17 cellular contexts compared by ENCODE assay signal in genomic region chr6:121499666-121500065, GRCh38.
DNase-seq lines count a peak whose midpoint lies in the region; ATAC-seq and TF ChIP-seq lines count a peak whose summit lies in the region.
"Had no signal": no experiment of that assay in that cellular context is flagged by ENCODE, and none has a peak within 500 bp of the region (broad histone marks: within the 10 kb centered on the region; RNA-seq: fewer than 3 reads in every experiment).

No MANE protein-coding gene starts in this region.

- no peak overlapping the region for H2AK9ac ChIP-seq in IMR-90 (replicated peaks; ENCODE audit: low read depth, low read length, poor library complexity)

- no peak overlapping the region for H3K4ac ChIP-seq in IMR-90 (ENCODE audit: low read depth, low read length)

- H3K4me3 Mint-ChIP-seq in MCF 10A (ENCODE audit: unreplicated experiment): no peak overlapping the region
- H3K4me3 Mint-ChIP-seq in activated T-helper 1 cell treated with anti-CD3 and anti-CD28 coated beads, Interleukin-12 subunit alpha, Interleukin-12 subunit beta, Interleukin-2, Interleukin-4 antibody, amounts not matched to agents 30 ng/mL and 10 ng/mL and 1 ng/mL, durations not matched to agents 14 hours and 24 hours and 36 hours: no peak overlapping the region
- H3K4me3 Mint-ChIP-seq: CD4-positive, CD25-positive, alpha-beta regulatory T cell; CD8-positive, alpha-beta memory T cell; H9 had no signal

- BruUV-seq in IMR-90 (replicated peaks; lab: Mats Ljungman, UMichigan): no TSS peak
- no TSS peak for BruUV-seq in MCF 10A (replicated peaks; lab: Mats Ljungman, UMichigan)

- no peak overlapping the region for H4K5ac ChIP-seq in IMR-90 (ENCODE audit: low read depth, low read length)

- no peaks in the 10 kb centered on the region for H3K27me3 Mint-ChIP-seq in MCF 10A (ENCODE audit: insufficient read depth, unreplicated experiment)
- H3K27me3 Mint-ChIP-seq in activated T-helper 1 cell treated with anti-CD3 and anti-CD28 coated beads, Interleukin-12 subunit alpha, Interleukin-12 subunit beta, Interleukin-2, Interleukin-4 antibody, amounts not matched to agents 30 ng/mL and 10 ng/mL and 1 ng/mL, durations not matched to agents 14 hours and 24 hours and 36 hours (ENCODE audit: insufficient read depth): no peaks in the 10 kb centered on the region
- H3K27me3 Mint-ChIP-seq: CD4-positive, CD25-positive, alpha-beta regulatory T cell; CD8-positive, alpha-beta memory T cell; IgD-negative memory B cell had no signal

- H3K4me3 ChIP-seq in IMR-90 (ENCODE audit: insufficient read depth, low read depth, low read length) (no peak overlapping the region), gastroesophageal sphincter (no peak overlapping the region), prostate gland (no peak overlapping the region)
- H3K4me3 ChIP-seq: GM12878 had no signal

- peak overlapping the region; percentile 7; the same call in 1 of the 2 replicates for H2AK5ac ChIP-seq in IMR-90 (ENCODE audit: low read depth, low read length)

- TF ChIP-seq POLR2A in IMR-90 (IDR thresholded peaks at IDR 0.05; ENCODE audit: low read depth, low read length): no peak
- TF ChIP-seq POLR2A in gastroesophageal sphincter (IDR thresholded peaks at IDR 0.05): no peak
- no peak for TF ChIP-seq POLR2A in prostate gland (IDR thresholded peaks at IDR 0.05)

- no peak overlapping the region for H3K56ac ChIP-seq in IMR-90 (ENCODE audit: extremely low read depth, insufficient read depth, low read length)

- intact Hi-C loops in IMR-90 (cut with micrococcal nuclease): loop anchor here (5.0 kb wide), 1 partner anchor 62 kb away; the partner anchor contains the start of gene GJA1
- intact Hi-C loops in prostate gland (cut with DNase I): loop anchor here (2.0 to 5.0 kb wide), 4 partner anchors 23 to 283 kb away; partner anchors contain the start of gene GJA1
- intact Hi-C loops in MCF 10A (cut with micrococcal nuclease): no loop called here
- intact Hi-C loops in activated T-helper 1 cell treated with anti-CD3 and anti-CD28 coated beads, Interleukin-12 subunit alpha, Interleukin-12 subunit beta, Interleukin-2, Interleukin-4 antibody, amounts not matched to agents 30 ng/mL and 10 ng/mL and 1 ng/mL, durations not matched to agents 14 hours and 24 hours and 36 hours (cut with micrococcal nuclease): no loop called here

- no peak for TF ChIP-seq CTCF in IMR-90 (conservative IDR thresholded peaks at IDR 0.05; ENCODE audit: low read depth, low read length)
- TF ChIP-seq CTCF in gastroesophageal sphincter (IDR thresholded peaks at IDR 0.05): no peak
- TF ChIP-seq CTCF in prostate gland (IDR thresholded peaks at IDR 0.05): no peak
- no peak for TF ChIP-seq CTCF in MCF 10A (IDR thresholded peaks at IDR 0.05; ENCODE audit: unreplicated experiment)

- H3K4me1 ChIP-seq in IMR-90 (ENCODE audit: control insufficient read depth, insufficient read depth, low read length) (peaks cover 5% of the 10 kb centered on the region), gastroesophageal sphincter (peaks cover 0 to 36% (median 10%) of the 10 kb centered on the region in 3 donors), prostate gland (replicated peaks) (no peaks in the 10 kb centered on the region)
- H3K4me1 ChIP-seq: BE2C had no signal

- WGBS in IMR-90 (ENCODE audit: extremely low coverage in 2 of 2, insufficient read length in 1 of 2), 2 experiments: no CpG with 5 or more reads among the region's 2 CpGs
- WGBS in gastroesophageal sphincter (ENCODE audit: low coverage in 1 of 2), 2 donors: 80% methylated on average over 2 of the region's 2 CpGs; no CpG with 5 or more reads in 1 of the 2 donors
- 27% methylated on average over 2 of the region's 2 CpGs for WGBS in prostate gland

- ATAC-seq in IMR-90 (ENCODE audit: low read depth): no peak
- no peak for ATAC-seq in gastroesophageal sphincter
- ATAC-seq in HG02981 (IDR thresholded peaks at IDR 0.05; ENCODE audit: unreplicated experiment): no peak

- H3K9me3 Mint-ChIP-seq in MCF 10A (ENCODE audit: unreplicated experiment): no peaks in the 10 kb centered on the region
- no peaks in the 10 kb centered on the region for H3K9me3 Mint-ChIP-seq in activated T-helper 1 cell treated with anti-CD3 and anti-CD28 coated beads, Interleukin-12 subunit alpha, Interleukin-12 subunit beta, Interleukin-2, Interleukin-4 antibody, amounts not matched to agents 30 ng/mL and 10 ng/mL and 1 ng/mL, durations not matched to agents 14 hours and 24 hours and 36 hours
- H3K9me3 Mint-ChIP-seq: CD8-positive, alpha-beta memory T cell; H9; IgD-negative memory B cell had no signal

- no peaks in the 10 kb centered on the region for H3K36me3 ChIP-seq in IMR-90 (ENCODE audit: control insufficient read depth, insufficient read depth, low read length)
- no peaks in the 10 kb centered on the region for H3K36me3 ChIP-seq in gastroesophageal sphincter
- no peaks in the 10 kb centered on the region for H3K36me3 ChIP-seq in prostate gland
- H3K36me3 ChIP-seq: BE2C had no signal

- H2BK120ac ChIP-seq in IMR-90 (ENCODE audit: low read depth, low read length): no peak overlapping the region

- TF ChIP-seq EP300 in gastroesophageal sphincter (IDR thresholded peaks at IDR 0.05): no peak

- no peak overlapping the region for H3K18ac ChIP-seq in IMR-90 (ENCODE audit: low read depth, low read length)

- H2AFZ ChIP-seq in IMR-90 (replicated peaks; ENCODE audit: low read length, poor library complexity): no peak overlapping the region

- H2BK5ac ChIP-seq in IMR-90 (ENCODE audit: low read depth, low read length, poor library complexity, severe bottlenecking): no peak overlapping the region

- H2BK20ac ChIP-seq in IMR-90 (ENCODE audit: low read depth, low read length): no peak overlapping the region

- H3K27ac ChIP-seq in IMR-90 (ENCODE audit: insufficient read depth, low read length) (no peak overlapping the region), gastroesophageal sphincter (peak overlapping the region; percentile 67 to 85 (median 82)), prostate gland (peak overlapping the region; percentile 29 to 72)

- DNase-seq in IMR-90: no peak
- no peak for DNase-seq in prostate gland (ENCODE audit: low spot score)
- DNase-seq in MCF 10A (ENCODE audit: unreplicated experiment): no peak
- no peak for DNase-seq in activated T-helper 1 cell treated with anti-CD3 and anti-CD28 coated beads, Interleukin-12 subunit alpha, Interleukin-12 subunit beta, Interleukin-2, Interleukin-4 antibody, amounts not matched to agents 30 ng/mL and 10 ng/mL and 1 ng/mL, durations not matched to agents 14 hours and 24 hours and 36 hours (ENCODE audit: low spot score)
- DNase-seq: BE2C; C1 segment of cervical spinal cord; CD4-positive, CD25-positive, alpha-beta regulatory T cell; CD8-positive, alpha-beta memory T cell; COR-L47; DMS 273 treated with DMSO at 0.1 percent for 48 hours; DND-41; EL; H9 had no signal

- H3K23ac ChIP-seq in IMR-90 (ENCODE audit: low read depth, low read length): no peak overlapping the region

- no peak overlapping the region for H3K9ac ChIP-seq in IMR-90 (ENCODE audit: low read depth, low read length)

- peaks cover 3% of the 10 kb centered on the region for H3K9me1 ChIP-seq in IMR-90 (ENCODE audit: insufficient read depth, low read length)

- no peak overlapping the region for H3K4me2 ChIP-seq in IMR-90 (ENCODE audit: low read depth, low read length)

- H4K91ac ChIP-seq in IMR-90 (ENCODE audit: insufficient read depth, low read depth, low read length): no peak overlapping the region

- H3K27ac Mint-ChIP-seq in MCF 10A (ENCODE audit: low read depth, unreplicated experiment): no peak overlapping the region
- no peak overlapping the region for H3K27ac Mint-ChIP-seq in activated T-helper 1 cell treated with anti-CD3 and anti-CD28 coated beads, Interleukin-12 subunit alpha, Interleukin-12 subunit beta, Interleukin-2, Interleukin-4 antibody, amounts not matched to agents 30 ng/mL and 10 ng/mL and 1 ng/mL, durations not matched to agents 14 hours and 24 hours and 36 hours
- H3K27ac Mint-ChIP-seq: CD4-positive, CD25-positive, alpha-beta regulatory T cell; CD8-positive, alpha-beta memory T cell; H9; IgD-negative memory B cell had no signal

- peaks cover 16% of the 10 kb centered on the region for H3K4me1 Mint-ChIP-seq in MCF 10A (ENCODE audit: insufficient read depth, unreplicated experiment)
- H3K4me1 Mint-ChIP-seq in activated T-helper 1 cell treated with anti-CD3 and anti-CD28 coated beads, Interleukin-12 subunit alpha, Interleukin-12 subunit beta, Interleukin-2, Interleukin-4 antibody, amounts not matched to agents 30 ng/mL and 10 ng/mL and 1 ng/mL, durations not matched to agents 14 hours and 24 hours and 36 hours (ENCODE audit: low read depth): no peaks in the 10 kb centered on the region
- H3K4me1 Mint-ChIP-seq: CD4-positive, CD25-positive, alpha-beta regulatory T cell; CD8-positive, alpha-beta memory T cell had no signal

- no peak overlapping the region for H3K14ac ChIP-seq in IMR-90 (replicated peaks; ENCODE audit: low read depth, low read length)

- H3K79me1 ChIP-seq in IMR-90 (ENCODE audit: low read depth in 1 of 2, low read length in 2 of 2): no peaks in the 10 kb centered on the region; a peak in 2 of 4 replicates

- H3K27me3 ChIP-seq in IMR-90 (ENCODE audit: control insufficient read depth, insufficient read depth, low read length) (no peaks in the 10 kb centered on the region), gastroesophageal sphincter (no peaks in the 10 kb centered on the region), prostate gland (replicated peaks; ENCODE audit: insufficient read depth) (no peaks in the 10 kb centered on the region)
- H3K27me3 ChIP-seq: BE2C had no signal

- no peaks in the 10 kb centered on the region for H3K36me3 Mint-ChIP-seq in MCF 10A (ENCODE audit: insufficient read depth, unreplicated experiment)
- H3K36me3 Mint-ChIP-seq in activated T-helper 1 cell treated with anti-CD3 and anti-CD28 coated beads, Interleukin-12 subunit alpha, Interleukin-12 subunit beta, Interleukin-2, Interleukin-4 antibody, amounts not matched to agents 30 ng/mL and 10 ng/mL and 1 ng/mL, durations not matched to agents 14 hours and 24 hours and 36 hours (ENCODE audit: low read depth): no peaks in the 10 kb centered on the region
- H3K36me3 Mint-ChIP-seq: CD4-positive, CD25-positive, alpha-beta regulatory T cell; CD8-positive, alpha-beta memory T cell; IgD-negative memory B cell had no signal

- POLR2A ChIA-PET in IMR-90 (lab: Charles Lee; ENCODE audit: unreplicated experiment): no interaction called here
- POLR2A ChIA-PET in MCF 10A (lab: Yijun Ruan, JAX): no interaction called here

- H3K9me3 ChIP-seq in IMR-90 (ENCODE audit: control insufficient read depth, insufficient read depth, low read length) (no peaks in the 10 kb centered on the region), gastroesophageal sphincter (no peaks in the 10 kb centered on the region), prostate gland (no peaks in the 10 kb centered on the region)
- H3K9me3 ChIP-seq: BE2C had no signal

- CTCF ChIA-PET in IMR-90 (lab: Yijun Ruan, JAX): no interaction called here
- CTCF ChIA-PET in MCF 10A (lab: Yijun Ruan, JAX): no interaction called here

- H2BK15ac ChIP-seq in IMR-90 (ENCODE audit: low read depth, low read length): peak overlapping the region; percentile 48; the same call in 1 of the 3 replicates

- TF ChIP-seq RAD21 in IMR-90 (IDR thresholded peaks at IDR 0.05; ENCODE audit: low read length): no peak

- dilution Hi-C loops in IMR-90 (cut with HindIII; ENCODE audit: low sequenced_read_pairs, unreplicated experiment): no loop called here

- H4K8ac ChIP-seq in IMR-90 (ENCODE audit: low read depth in 2 of 2, low read length in 2 of 2): no peak overlapping the region

- no peaks in the 10 kb centered on the region for H4K20me1 ChIP-seq in IMR-90 (ENCODE audit: insufficient read depth, low read length)

- in situ Hi-C loops in IMR-90 (cut with MboI; ENCODE audit: low sequenced_read_pairs): no loop called here

Comparison
In these comparisons a context has a peak if more than half of its experiments do, and no peak if none do; other contexts are left out.
1. intact Hi-C loops: an anchor here in IMR-90 (5.0 kb wide) and prostate gland (2.0 to 5.0 kb wide); none called in MCF 10A and activated T-helper 1 cell treated with anti-CD3 and anti-CD28 coated beads, Interleukin-12 subunit alpha, Interleukin-12 subunit beta, Interleukin-2, Interleukin-4 antibody, amounts not matched to agents 30 ng/mL and 10 ng/mL and 1 ng/mL, durations not matched to agents 14 hours and 24 hours and 36 hours.